8 cellular contexts compared by ENCODE assay signal in the genomic region with DNA sequence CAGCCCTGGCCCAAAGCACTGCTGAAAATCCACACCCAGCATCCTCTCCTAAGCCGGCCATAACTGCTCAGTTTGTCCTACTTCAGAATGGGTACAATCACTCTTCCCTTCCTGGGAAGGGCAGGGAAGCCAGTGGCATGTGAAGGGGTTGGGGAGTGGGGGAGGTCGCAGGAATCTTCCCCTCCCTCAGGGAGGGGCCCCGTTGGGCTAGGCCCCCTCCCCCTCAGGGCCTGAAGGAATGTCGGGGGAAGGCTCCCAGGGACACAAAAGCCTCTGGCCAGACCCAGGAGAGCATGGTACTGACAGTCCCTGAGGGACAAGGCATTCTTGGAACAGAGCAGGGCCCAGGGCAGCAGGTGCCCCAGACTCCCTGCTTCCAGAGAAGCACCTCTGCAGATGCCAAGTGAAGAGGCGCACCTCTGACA. TPM values are rescaled to one million over a fixed set of nuclear protein-coding genes. Genes with fewer than 3 reads are reported as not detected.
DNase-seq lines count a peak whose midpoint lies in the region; ATAC-seq and TF ChIP-seq lines count a peak whose summit lies in the region.

No MANE protein-coding gene starts in this region.

- peak overlapping the region in 11 of 12 donors; percentile 91 to 99 (median 97) for H3K27ac ChIP-seq in heart left ventricle
- H3K27ac ChIP-seq in body of pancreas: peak overlapping the region; percentile 84 to 94 (median 90)
- H3K27ac ChIP-seq in urinary bladder (ENCODE audit: low read depth): peak overlapping the region; percentile 94

- DNase-seq in heart left ventricle: no peak
- DNase-seq in cardiac septum (ENCODE audit: low spot score): no peak
- peak in 1 of 4 donors; percentile 23 for DNase-seq in body of pancreas
- no peak for DNase-seq in lower leg skin (ENCODE audit: low spot score in 2 of 2)
- DNase-seq in omental fat pad (ENCODE audit: low spot score): no peak
- DNase-seq in globus pallidus (ENCODE audit: low spot score): no peak

- H3K36me3 ChIP-seq in heart left ventricle: peaks cover 3 to 45% (median 40%) of the 10 kb centered on the region in 9 donors
- peaks cover 0 to 18% of the 10 kb centered on the region in 2 donors for H3K36me3 ChIP-seq in body of pancreas (replicated peaks in 1 of 2; ENCODE audit: insufficient read depth in 1 of 2, low read depth in 2 of 2)
- peaks cover 2% of the 10 kb centered on the region for H3K36me3 ChIP-seq in urinary bladder (ENCODE audit: insufficient read depth)

- H3K4me1 ChIP-seq in heart left ventricle: peaks cover 0 to 32% (median 26%) of the 10 kb centered on the region in 12 donors
- H3K4me1 ChIP-seq in body of pancreas: peaks cover 28% of the 10 kb centered on the region
- H3K4me1 ChIP-seq in urinary bladder (ENCODE audit: insufficient read depth): no peaks in the 10 kb centered on the region

- no peaks in the 10 kb centered on the region for H3K27me3 ChIP-seq in heart left ventricle
- H3K27me3 ChIP-seq in body of pancreas: no peaks in the 10 kb centered on the region

- intact Hi-C loops in heart left ventricle (cut with DNase I): loop anchor here in 4 of 10 donors (5.0 kb wide), 2 partner anchors 64 to 129 kb away; a partner anchor contains a TSS
- intact Hi-C loops in cardiac septum (cut with DNase I): loop anchor here (5.0 kb wide), 1 partner anchor 86 kb away; a partner anchor contains a TSS
- intact Hi-C loops in body of pancreas (cut with DNase I): loop anchor here (10.0 kb wide), 1 partner anchor 132 kb away; no protein-coding TSS in a partner anchor
- intact Hi-C loops in lower leg skin (cut with DNase I; ENCODE audit: low total_unique reads): no loop called here

- TF ChIP-seq POLR2A in heart left ventricle (IDR thresholded peaks at IDR 0.05) (no peak), body of pancreas (IDR thresholded peaks at IDR 0.05) (no peak), lower leg skin (IDR thresholded peaks at IDR 0.05) (no peak)

- TF ChIP-seq CTCF in heart left ventricle (IDR thresholded peaks at IDR 0.05): no peak
- no peak for TF ChIP-seq CTCF in body of pancreas (IDR thresholded peaks at IDR 0.05)
- no peak for TF ChIP-seq CTCF in lower leg skin (IDR thresholded peaks at IDR 0.05)
- no peak for TF ChIP-seq CTCF in omental fat pad (IDR thresholded peaks at IDR 0.05)

- H3K9me3 ChIP-seq in heart left ventricle: no peaks in the 10 kb centered on the region
- H3K9me3 ChIP-seq in body of pancreas: no peaks in the 10 kb centered on the region

- 13 to 27% (median 26%) methylated on average over 3 to 5 of the region's 5 CpGs for WGBS in heart left ventricle, 4 donors
- WGBS in body of pancreas, 2 donors: 15 to 18% methylated on average over 4 to 5 of the region's 5 CpGs
- WGBS in lower leg skin, 2 donors: 12 to 13% methylated on average over 4 to 5 of the region's 5 CpGs
- WGBS in urinary bladder: 23% methylated on average over 5 of the region's 5 CpGs

- H3K4me3 ChIP-seq in heart left ventricle (peak overlapping the region; percentile 54 to 97 (median 90)), body of pancreas (peak overlapping the region; percentile 54 to 69), lower leg skin (ENCODE audit: low read depth, poor library complexity, severe bottlenecking) (peak overlapping the region; percentile 79), urinary bladder (ENCODE audit: low read depth, low read length) (peak overlapping the region; percentile 87)

- no peak for ATAC-seq in heart left ventricle
- ATAC-seq in body of pancreas: no peak
- ATAC-seq in GM18873 (IDR thresholded peaks at IDR 0.05; ENCODE audit: low FRiP score, unreplicated experiment): no peak
- ATAC-seq in omental fat pad (ENCODE audit: low FRiP score): no peak

RNA-seq across cellular contexts. Expression of a gene that starts 1.2 kb away (rescaled TPM):
- total RNA-seq in heart left ventricle (10 to 100 TPM; 22.1 to 63.5 (median 33.6) TPM), cardiac septum (37.8 TPM), body of pancreas (10 to 100 TPM; 17.5 to 21.8 TPM), lower leg skin (100 to 1,000 TPM; 359 to 592 (median 401) TPM), urinary bladder (28.1 TPM), omental fat pad (100 to 1,000 TPM in 1 of 4 donors, 10 to 100 TPM in 3; 56.4 to 124 (median 78.2) TPM)
- polyA plus RNA-seq in heart left ventricle (10 to 100 TPM; 25.7 to 93.4 TPM), urinary bladder (108 TPM)

RNA-seq across cellular contexts. Expression of a gene that starts 7.8 kb away (rescaled TPM):
- total RNA-seq in heart left ventricle (10 to 100 TPM in 1 of 9 donors, 1 to 10 TPM in 5, under 1 TPM in 3; 0.45 to 16.9 (median 1.5) TPM), cardiac septum (0.78 TPM), body of pancreas (1 to 10 TPM in 1 of 2 donors, not detected in 1; 2.3 TPM), lower leg skin (10 to 100 TPM in 1 of 4 donors, 1 to 10 TPM in 3; 2.7 to 12.1 (median 6.5) TPM), urinary bladder (12.3 TPM), omental fat pad (1 to 10 TPM in 2 of 4 donors, under 1 TPM in 2; 0.38 to 3.0 (median 1.6) TPM)
- polyA plus RNA-seq in heart left ventricle (under 1 TPM; 0.38 to 0.49 TPM), urinary bladder (1.7 TPM)

RNA-seq across cellular contexts. Expression of a gene that starts 23.0 kb away (rescaled TPM):
- 10 to 100 TPM; 13.7 to 25.4 (median 16.9) TPM for total RNA-seq in heart left ventricle
- polyA plus RNA-seq in heart left ventricle: 10 to 100 TPM; 11.7 to 31.4 TPM
- 17.9 TPM for total RNA-seq in cardiac septum
- total RNA-seq in body of pancreas: 10 to 100 TPM; 19.4 to 22.1 TPM
- 10 to 100 TPM; 43.6 to 58.4 (median 50.8) TPM for total RNA-seq in lower leg skin
- total RNA-seq in urinary bladder: 33.6 TPM
- 31.5 TPM for polyA plus RNA-seq in urinary bladder
- 10 to 100 TPM; 26.3 to 51.4 (median 37.1) TPM for total RNA-seq in omental fat pad

RNA-seq across cellular contexts. Expression of a gene that starts 23.1 kb away (rescaled TPM):
- total RNA-seq in heart left ventricle (10 to 100 TPM; 19.0 to 39.7 (median 24.4) TPM), cardiac septum (35.7 TPM), body of pancreas (10 to 100 TPM; 25.9 to 61.6 TPM), lower leg skin (10 to 100 TPM; 33.2 to 75.3 (median 42.0) TPM), urinary bladder (42.3 TPM), omental fat pad (10 to 100 TPM; 26.4 to 61.9 (median 36.7) TPM)
- polyA plus RNA-seq in heart left ventricle (10 to 100 TPM; 13.1 to 29.1 TPM), urinary bladder (14.9 TPM)

RNA-seq across cellular contexts. Expression of a gene that starts 29.0 kb away (rescaled TPM):
- total RNA-seq in heart left ventricle: under 1 TPM; 0.25 to 0.98 (median 0.59) TPM
- under 1 TPM in 1 of 2 donors, not detected in 1; 0.11 TPM for polyA plus RNA-seq in heart left ventricle
- total RNA-seq in cardiac septum: 1.6 TPM
- not detected for total RNA-seq in body of pancreas
- total RNA-seq in lower leg skin: under 1 TPM in 1 of 4 donors, not detected in 3; 0.15 TPM
- not detected for total RNA-seq in urinary bladder
- polyA plus RNA-seq in urinary bladder: 0.33 TPM
- total RNA-seq in omental fat pad: under 1 TPM in 2 of 4 donors, not detected in 2; 0.36 to 0.44 TPM
